Comparison of ENCODE assay signal across 22 cellular contexts in the genomic region with DNA sequence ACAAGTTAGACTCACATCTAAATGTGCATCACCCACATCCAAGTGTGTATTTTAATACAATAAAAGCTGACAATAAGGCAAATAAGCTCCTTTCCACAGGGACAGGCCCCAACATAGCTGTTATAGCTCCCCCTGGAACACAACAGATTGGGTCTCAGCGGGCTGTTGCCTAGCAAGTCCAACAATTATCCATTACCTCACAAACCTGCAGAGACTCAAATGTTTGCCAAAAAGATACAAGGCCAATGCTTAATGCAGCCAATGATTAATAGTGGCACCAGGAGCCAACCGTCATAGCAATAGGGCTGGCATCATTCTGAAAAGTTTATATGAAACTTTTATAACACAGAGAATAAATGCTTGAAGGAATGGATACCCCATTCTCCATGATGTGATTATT.
"Had no signal": no experiment of that assay in that cellular context is flagged by ENCODE, and none has a peak within 500 bp of the region (broad histone marks: within the 10 kb centered on the region; RNA-seq: fewer than 3 reads in every experiment).

No MANE protein-coding gene starts in this region.

- H3K36me3 Mint-ChIP-seq: naive thymus-derived CD8-positive, alpha-beta T cell had no signal

- H3K27ac ChIP-seq: esophagus squamous epithelium, heart right ventricle, left lung, ovary, right lobe of liver, thoracic aorta, upper lobe of left lung had no signal

- H3K4me1 Mint-ChIP-seq: naive thymus-derived CD8-positive, alpha-beta T cell had no signal

- ATAC-seq: heart right ventricle; left cardiac atrium; left lung; naive thymus-derived CD8-positive, alpha-beta T cell; right lobe of liver; stimulated activated naive B cell treated with anti-CD40 and anti-IgM and Interleukin-4, amounts not matched to agents 10 μg/mL and 1 μg/mL and 100 μg/mL, for 72 hours had no signal

- H3K4me3 Mint-ChIP-seq: dendritic cell treated with granulocyte-macrophage colony-stimulating factor and Interleukin-4, amounts not matched to agents 40 ng/mL and 50 ng/mL, for 4 days; naive thymus-derived CD8-positive, alpha-beta T cell; stimulated activated naive B cell treated with anti-CD40 and anti-IgM and Interleukin-4, amounts not matched to agents 10 μg/mL and 1 μg/mL and 100 μg/mL, for 72 hours; stimulated activated naive CD8-positive, alpha-beta T cell treated with anti-CD3 and anti-CD28 coated beads, Interleukin-15, Interleukin-2, amounts not matched to agents 100 ng/mL and 50 ng/mL, for 24 hours had no signal

- H3K9me3 Mint-ChIP-seq: dendritic cell treated with granulocyte-macrophage colony-stimulating factor and Interleukin-4, amounts not matched to agents 40 ng/mL and 50 ng/mL, for 4 days; naive thymus-derived CD8-positive, alpha-beta T cell; stimulated activated naive CD8-positive, alpha-beta T cell treated with anti-CD3 and anti-CD28 coated beads, Interleukin-15, Interleukin-2, amounts not matched to agents 100 ng/mL and 50 ng/mL, for 24 hours had no signal

- H3K27me3 Mint-ChIP-seq: dendritic cell treated with granulocyte-macrophage colony-stimulating factor and Interleukin-4, amounts not matched to agents 40 ng/mL and 50 ng/mL, for 4 days; naive thymus-derived CD8-positive, alpha-beta T cell; stimulated activated naive B cell treated with anti-CD40 and anti-IgM and Interleukin-4, amounts not matched to agents 10 μg/mL and 1 μg/mL and 100 μg/mL, for 72 hours; stimulated activated naive CD8-positive, alpha-beta T cell treated with anti-CD3 and anti-CD28 coated beads, Interleukin-15, Interleukin-2, amounts not matched to agents 100 ng/mL and 50 ng/mL, for 24 hours had no signal

- H3K4me1 ChIP-seq: left lung, right lobe of liver had no signal

- H3K9me3 ChIP-seq: esophagus squamous epithelium, heart right ventricle, left lung, ovary, right lobe of liver, thoracic aorta, tibial nerve, upper lobe of left lung had no signal

- H3K27ac Mint-ChIP-seq: dendritic cell treated with granulocyte-macrophage colony-stimulating factor and Interleukin-4, amounts not matched to agents 40 ng/mL and 50 ng/mL, for 4 days; naive thymus-derived CD8-positive, alpha-beta T cell; stimulated activated naive B cell treated with anti-CD40 and anti-IgM and Interleukin-4, amounts not matched to agents 10 μg/mL and 1 μg/mL and 100 μg/mL, for 72 hours; stimulated activated naive CD8-positive, alpha-beta T cell treated with anti-CD3 and anti-CD28 coated beads, Interleukin-15, Interleukin-2, amounts not matched to agents 100 ng/mL and 50 ng/mL, for 24 hours had no signal

- H3K36me3 ChIP-seq: esophagus squamous epithelium, heart right ventricle, left lung, ovary, right lobe of liver, thoracic aorta, tibial nerve, upper lobe of left lung had no signal

- DNase-seq: effector memory CD4-positive, alpha-beta T cell; esophagus squamous epithelium; foreskin melanocyte; glutamatergic neuron; heart right ventricle; hippocampal formation; left cardiac atrium; left lung; mesendoderm; naive thymus-derived CD8-positive, alpha-beta T cell; occipital lobe; ovary; right lobe of liver; small intestine; stimulated activated CD4-positive, alpha-beta T cell treated with anti-CD3 and anti-CD28 coated beads, Interleukin-15, amount 100 ng/mL, for 24 hours; stimulated activated CD4-positive, alpha-beta T cell treated with anti-CD3 and anti-CD28 coated beads, Interleukin-2, amount 100 ng/mL, for 48 hours; stimulated activated naive B cell treated with anti-CD40 and anti-IgM and Interleukin-4, amounts not matched to agents 10 μg/mL and 1 μg/mL and 100 μg/mL, for 72 hours; upper lobe of left lung had no signal

- H3K27me3 ChIP-seq: esophagus squamous epithelium, heart right ventricle, left lung, ovary, right lobe of liver, tibial nerve, upper lobe of left lung had no signal

- H3K4me3 ChIP-seq: esophagus squamous epithelium, heart right ventricle, left lung, ovary, right lobe of liver, thoracic aorta, tibial nerve, upper lobe of left lung had no signal
